Comparison of ENCODE assay signal across 24 cellular contexts in genomic region chr1:186231861-186232436, GRCh38.
DNase-seq lines count a peak whose midpoint lies in the region; ATAC-seq, FAIRE-seq and TF ChIP-seq lines count a peak whose summit lies in the region.
"Had no signal": no experiment of that assay in that cellular context is flagged by ENCODE, and none has a peak within 500 bp of the region (broad histone marks: within the 10 kb centered on the region; RNA-seq: fewer than 3 reads in every experiment).

No MANE protein-coding gene starts in this region.

- H3K23ac ChIP-seq in H9 (ENCODE audit: insufficient read length, low read depth, low read length) = peak overlapping the region; percentile 31

- H3T11ph ChIP-seq in H9 (ENCODE audit: low read length) = no peak overlapping the region

- H3K27ac Mint-ChIP-seq in H9 = no peak overlapping the region
- no peak overlapping the region for H3K27ac Mint-ChIP-seq in activated T-helper 1 cell treated with anti-CD3 and anti-CD28 coated beads, Interleukin-12 subunit alpha, Interleukin-12 subunit beta, Interleukin-2, Interleukin-4 antibody, amounts not matched to agents 30 ng/mL and 10 ng/mL and 1 ng/mL, durations not matched to agents 14 hours and 24 hours and 36 hours
- H3K27ac Mint-ChIP-seq: B cell; CD8-positive, alpha-beta T cell had no signal

- no peaks in the 10 kb centered on the region for H3K27me3 ChIP-seq in H9 (ENCODE audit: insufficient read depth, low read length)
- no peaks in the 10 kb centered on the region for H3K27me3 ChIP-seq in bronchial epithelial cell (ENCODE audit: control insufficient read depth, insufficient read depth, low read length)
- H3K27me3 ChIP-seq in smooth muscle cell (ENCODE audit: low read depth) = no peaks in the 10 kb centered on the region

- H3K79me1 ChIP-seq in H9 (ENCODE audit: insufficient read depth, low read depth, low read length, poor library complexity, severe bottlenecking) = no peaks in the 10 kb centered on the region

- H4K91ac ChIP-seq in H9 (ENCODE audit: insufficient read length, low read depth, low read length) = no peak overlapping the region

- no peaks in the 10 kb centered on the region for H3K36me3 Mint-ChIP-seq in H9 (ENCODE audit: insufficient read depth in 1 of 3, low read depth in 3 of 3)
- H3K36me3 Mint-ChIP-seq in activated T-helper 1 cell treated with anti-CD3 and anti-CD28 coated beads, Interleukin-12 subunit alpha, Interleukin-12 subunit beta, Interleukin-2, Interleukin-4 antibody, amounts not matched to agents 30 ng/mL and 10 ng/mL and 1 ng/mL, durations not matched to agents 14 hours and 24 hours and 36 hours (ENCODE audit: low read depth) = no peaks in the 10 kb centered on the region
- H3K36me3 Mint-ChIP-seq: CD8-positive, alpha-beta T cell had no signal

- no peaks in the 10 kb centered on the region for H3K36me3 ChIP-seq in bronchial epithelial cell (ENCODE audit: control insufficient read depth, insufficient read depth, low read length)
- H3K36me3 ChIP-seq in smooth muscle cell (ENCODE audit: low read depth) = no peaks in the 10 kb centered on the region

- H3K4me3 Mint-ChIP-seq in H9 = no peak overlapping the region
- no peak overlapping the region for H3K4me3 Mint-ChIP-seq in activated T-helper 1 cell treated with anti-CD3 and anti-CD28 coated beads, Interleukin-12 subunit alpha, Interleukin-12 subunit beta, Interleukin-2, Interleukin-4 antibody, amounts not matched to agents 30 ng/mL and 10 ng/mL and 1 ng/mL, durations not matched to agents 14 hours and 24 hours and 36 hours
- H3K4me3 Mint-ChIP-seq: B cell; CD8-positive, alpha-beta T cell had no signal

- H3K79me2 ChIP-seq in H9 (ENCODE audit: insufficient read depth, low read length) (no peaks in the 10 kb centered on the region), smooth muscle cell (ENCODE audit: low read depth) (no peaks in the 10 kb centered on the region)

- intact Hi-C loops in activated T-helper 1 cell treated with anti-CD3 and anti-CD28 coated beads, Interleukin-12 subunit alpha, Interleukin-12 subunit beta, Interleukin-2, Interleukin-4 antibody, amounts not matched to agents 30 ng/mL and 10 ng/mL and 1 ng/mL, durations not matched to agents 14 hours and 24 hours and 36 hours (cut with micrococcal nuclease) = no loop called here

- H3K4me2 ChIP-seq in H9 (ENCODE audit: insufficient read depth, insufficient read length, low read length) = no peak overlapping the region
- H3K4me2 ChIP-seq in smooth muscle cell = no peak overlapping the region

- no peak overlapping the region for H3K4ac ChIP-seq in H9 (ENCODE audit: low read depth, low read length)

- H2AFZ ChIP-seq in H9 (ENCODE audit: low read length) (no peak overlapping the region), smooth muscle cell (ENCODE audit: low read depth) (no peak overlapping the region)

- peaks cover 2 to 4% of the 10 kb centered on the region in 2 experiments; a peak in 2 of 4 replicates for H3K4me1 Mint-ChIP-seq in H9
- H3K4me1 Mint-ChIP-seq in activated T-helper 1 cell treated with anti-CD3 and anti-CD28 coated beads, Interleukin-12 subunit alpha, Interleukin-12 subunit beta, Interleukin-2, Interleukin-4 antibody, amounts not matched to agents 30 ng/mL and 10 ng/mL and 1 ng/mL, durations not matched to agents 14 hours and 24 hours and 36 hours (ENCODE audit: low read depth) = no peaks in the 10 kb centered on the region
- H3K4me1 Mint-ChIP-seq: B cell had no signal

- H3K4me3 ChIP-seq in bronchial epithelial cell (ENCODE audit: low read depth, low read length) (no peak overlapping the region), smooth muscle cell (no peak overlapping the region)
- H3K4me3 ChIP-seq: SK-N-MC had no signal

- H2BK15ac ChIP-seq in H9 (ENCODE audit: low read depth, low read length) = no peak overlapping the region

- no peaks in the 10 kb centered on the region for H3K4me1 ChIP-seq in H9 (ENCODE audit: insufficient read depth, low read length)
- H3K4me1 ChIP-seq in smooth muscle cell (ENCODE audit: low read depth) = no peaks in the 10 kb centered on the region

- H2BK20ac ChIP-seq in H9 (ENCODE audit: low read depth, low read length, poor library complexity, severe bottlenecking) = no peak overlapping the region

- H3F3A ChIP-seq in smooth muscle cell (ENCODE audit: low read depth) = no peaks in the 10 kb centered on the region

- no peaks in the 10 kb centered on the region for H3K27me3 Mint-ChIP-seq in H9 (ENCODE audit: low read depth)
- peaks cover 15% of the 10 kb centered on the region for H3K27me3 Mint-ChIP-seq in activated T-helper 1 cell treated with anti-CD3 and anti-CD28 coated beads, Interleukin-12 subunit alpha, Interleukin-12 subunit beta, Interleukin-2, Interleukin-4 antibody, amounts not matched to agents 30 ng/mL and 10 ng/mL and 1 ng/mL, durations not matched to agents 14 hours and 24 hours and 36 hours (ENCODE audit: insufficient read depth)
- H3K27me3 Mint-ChIP-seq: B cell had no signal

- ATAC-seq in HG03108 (IDR thresholded peaks at IDR 0.05; ENCODE audit: unreplicated experiment) = no peak
- ATAC-seq: CD8-positive, alpha-beta T cell; Panc1 had no signal

- H2BK120ac ChIP-seq in H9 (ENCODE audit: low read depth, low read length, poor library complexity, severe bottlenecking) = no peak overlapping the region

- no peaks in the 10 kb centered on the region for H4K20me1 ChIP-seq in H9 (ENCODE audit: control insufficient read depth, insufficient read depth, insufficient read length)
- no peaks in the 10 kb centered on the region for H4K20me1 ChIP-seq in smooth muscle cell (ENCODE audit: low read depth)

- H2AK5ac ChIP-seq in H9 (ENCODE audit: insufficient read length, low read length) = no peak overlapping the region

- H3K14ac ChIP-seq in H9 (ENCODE audit: insufficient read depth, low read length) = no peak overlapping the region; the same call in 1 of the 2 replicates

- H4K5ac ChIP-seq in H9 (ENCODE audit: insufficient read length, low read depth, low read length) = peak overlapping the region; percentile 63

- H3K9me3 Mint-ChIP-seq in H9 = no peaks in the 10 kb centered on the region; a peak in 1 of 5 replicates
- no peaks in the 10 kb centered on the region for H3K9me3 Mint-ChIP-seq in activated T-helper 1 cell treated with anti-CD3 and anti-CD28 coated beads, Interleukin-12 subunit alpha, Interleukin-12 subunit beta, Interleukin-2, Interleukin-4 antibody, amounts not matched to agents 30 ng/mL and 10 ng/mL and 1 ng/mL, durations not matched to agents 14 hours and 24 hours and 36 hours
- H3K9me3 Mint-ChIP-seq: CD8-positive, alpha-beta T cell had no signal

- H3K27ac ChIP-seq in H9 (ENCODE audit: insufficient read length, low read depth, low read length) (no peak overlapping the region), smooth muscle cell (ENCODE audit: low read depth) (peak overlapping the region; percentile 54)
- H3K27ac ChIP-seq: C4-2B, SK-N-MC had no signal

- H3K9ac ChIP-seq in H9 (ENCODE audit: extremely low read depth, insufficient read length, low read length) = no peak overlapping the region
- no peak overlapping the region for H3K9ac ChIP-seq in smooth muscle cell (ENCODE audit: low read depth)

- H3K9me3 ChIP-seq in H9 (ENCODE audit: control insufficient read depth, low read depth, low read length) = no peaks in the 10 kb centered on the region
- H3K9me3 ChIP-seq in smooth muscle cell (replicated peaks; ENCODE audit: low read depth) = no peaks in the 10 kb centered on the region

- no CpG with 5 or more reads among the region's 2 CpGs for WGBS in H9 (ENCODE audit: extremely low coverage, insufficient read length, low lambda C conversion rate)
- WGBS in smooth muscle cell (ENCODE audit: low lambda C conversion rate) = 73% methylated on average over 2 of the region's 2 CpGs

- H4K8ac ChIP-seq in H9 (replicated peaks; ENCODE audit: insufficient read length, low read depth, low read length) = no peak overlapping the region

- H2BK5ac ChIP-seq in H9 (ENCODE audit: insufficient read length, low read length) = no peak overlapping the region

- no peak overlapping the region for H3K56ac ChIP-seq in H9 (ENCODE audit: insufficient read length, low read depth, low read length)

- DNase-seq in H9 = no peak
- DNase-seq in M059J (ENCODE audit: low read depth) = peak; percentile 51
- peak; percentile 52 for DNase-seq in bronchial epithelial cell (ENCODE audit: low read depth)
- DNase-seq in smooth muscle cell (lab: John Stamatoyannopoulos, UW; ENCODE audit: unreplicated experiment) = no peak
- no peak for DNase-seq in activated T-helper 1 cell treated with anti-CD3 and anti-CD28 coated beads, Interleukin-12 subunit alpha, Interleukin-12 subunit beta, Interleukin-2, Interleukin-4 antibody, amounts not matched to agents 30 ng/mL and 10 ng/mL and 1 ng/mL, durations not matched to agents 14 hours and 24 hours and 36 hours (ENCODE audit: low spot score)
- no peak for DNase-seq in COR-L47 (lab: John Stamatoyannopoulos, UW)
- DNase-seq: Calu3; CD8-positive, alpha-beta T cell; DMS79 treated with DMSO at 0.1 percent for 48 hours; H7; KG1; NCI-H1048; NCI-H1417; NCI-H1694; NCI-H2029 treated with DMSO at 0.1 percent for 48 hours; NCI-H510A; NCI-H69; SIG-M5 had no signal

- H3K18ac ChIP-seq in H9 (ENCODE audit: insufficient read length, low read depth, low read length) = peak overlapping the region; percentile 58

- FAIRE-seq in bronchial epithelial cell (lab: Jason Lieb, UNC) = no peak
- FAIRE-seq: GM19239 had no signal

- TF ChIP-seq CTCF in H9 (conservative IDR thresholded peaks at IDR 0.05) = no peak
- TF ChIP-seq CTCF in bronchial epithelial cell (IDR thresholded peaks at IDR 0.05; ENCODE audit: insufficient read depth, low read length, severe bottlenecking) = no peak
- no peak for TF ChIP-seq CTCF in smooth muscle cell (IDR thresholded peaks at IDR 0.05; ENCODE audit: borderline replicate concordance, insufficient read depth, poor library complexity, severe bottlenecking)

- H2BK12ac ChIP-seq in H9 (ENCODE audit: insufficient read length, low read depth, low read length) = no peak overlapping the region

- H3K23me2 ChIP-seq in H9 (ENCODE audit: insufficient read length, low read depth, low read length, poor library complexity, severe bottlenecking) = no peaks in the 10 kb centered on the region

Comparison
In these comparisons a context has a peak if more than half of its experiments do, and no peak if none do; other contexts are left out.
1. DNase-seq: peak in M059J (single experiment) and bronchial epithelial cell (single experiment); none in H9 (single experiment), smooth muscle cell (single experiment), activated T-helper 1 cell treated with anti-CD3 and anti-CD28 coated beads, Interleukin-12 subunit alpha, Interleukin-12 subunit beta, Interleukin-2, Interleukin-4 antibody, amounts not matched to agents 30 ng/mL and 10 ng/mL and 1 ng/mL, durations not matched to agents 14 hours and 24 hours and 36 hours (single experiment) and COR-L47 (single experiment).